15 cellular contexts compared by ENCODE assay signal in the genomic region with DNA sequence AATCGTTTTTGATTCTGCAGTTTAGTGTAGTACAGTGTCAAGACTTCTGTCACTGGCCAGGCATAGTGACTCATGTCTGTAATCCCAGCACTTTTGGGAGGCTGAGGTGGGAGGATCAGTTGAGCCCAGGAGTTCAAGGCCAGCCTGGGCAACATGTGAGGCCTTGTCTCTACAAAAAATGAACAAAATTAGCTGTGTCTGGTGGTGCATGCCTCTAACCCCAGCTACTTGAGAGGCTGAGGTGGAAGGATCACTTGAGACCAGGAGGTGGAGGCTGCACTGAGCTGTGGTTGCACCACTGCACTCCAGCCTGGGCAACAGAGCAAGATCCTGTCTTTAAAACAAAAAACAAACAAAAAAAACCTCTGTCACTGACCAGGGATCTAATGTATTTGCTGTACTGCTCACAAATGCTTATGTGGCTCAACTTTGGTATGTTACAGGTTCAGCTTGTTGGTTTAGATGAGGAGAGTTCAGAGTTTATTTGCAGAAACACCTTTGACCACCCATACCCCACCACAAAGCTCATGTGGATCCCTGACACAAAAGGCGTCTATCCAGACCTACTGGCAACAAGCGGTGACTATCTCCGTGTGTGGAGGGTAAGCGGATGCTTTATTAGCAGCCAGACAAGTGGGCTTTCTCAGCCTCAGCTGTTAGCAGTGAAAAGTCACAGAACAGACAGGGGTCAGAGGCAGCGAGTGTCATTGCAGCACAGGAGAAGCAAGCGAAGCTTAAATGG. TPM values are rescaled to one million over a fixed set of nuclear protein-coding genes. Genes with fewer than 3 reads are reported as not detected.
"Had no signal": no experiment of that assay in that cellular context is flagged by ENCODE, and none has a peak within 500 bp of the region (broad histone marks: within the 10 kb centered on the region; RNA-seq: fewer than 3 reads in every experiment).

No MANE protein-coding gene starts in this region.

- H3K27me3 ChIP-seq: breast epithelium, dorsolateral prefrontal cortex, esophagus muscularis mucosa had no signal

- H3K27ac Mint-ChIP-seq: activated CD4-positive, alpha-beta memory T cell treated with anti-CD3 and anti-CD28 coated beads, Interleukin-2, amount 10 ng/mL, durations not matched to agents 7 days and 5 days; activated naive CD8-positive, alpha-beta T cell treated with anti-CD3 and anti-CD28 coated beads for 36 hours had no signal

- H3K27me3 Mint-ChIP-seq: activated CD4-positive, alpha-beta memory T cell treated with anti-CD3 and anti-CD28 coated beads, Interleukin-2, amount 10 ng/mL, durations not matched to agents 7 days and 5 days; activated naive CD8-positive, alpha-beta T cell treated with anti-CD3 and anti-CD28 coated beads for 36 hours; natural killer cell treated with Interleukin-12 subunit alpha and Interleukin-12 subunit beta and Interleukin-15 and Interleukin-18, amount 100 ng/mL, for 72 hours; stimulated activated naive CD8-positive, alpha-beta T cell treated with anti-CD3 and anti-CD28 coated beads, Interleukin-15, Interleukin-2, amounts not matched to agents 100 ng/mL and 50 ng/mL, for 24 hours had no signal

- H3K4me3 ChIP-seq: breast epithelium, dorsolateral prefrontal cortex, esophagus muscularis mucosa had no signal

- H3K4me1 ChIP-seq: breast epithelium had no signal

- FAIRE-seq: islet of Langerhans had no signal

- H3K4me3 Mint-ChIP-seq: activated CD4-positive, alpha-beta memory T cell treated with anti-CD3 and anti-CD28 coated beads, Interleukin-2, amount 10 ng/mL, durations not matched to agents 7 days and 5 days; activated naive CD8-positive, alpha-beta T cell treated with anti-CD3 and anti-CD28 coated beads for 36 hours; natural killer cell treated with Interleukin-12 subunit alpha and Interleukin-12 subunit beta and Interleukin-15 and Interleukin-18, amount 100 ng/mL, for 72 hours; stimulated activated naive CD8-positive, alpha-beta T cell treated with anti-CD3 and anti-CD28 coated beads, Interleukin-15, Interleukin-2, amounts not matched to agents 100 ng/mL and 50 ng/mL, for 24 hours had no signal

- ATAC-seq: natural killer cell treated with Interleukin-12 subunit alpha and Interleukin-12 subunit beta and Interleukin-15 and Interleukin-18, amount 100 ng/mL, for 72 hours had no signal

- H3K9me3 ChIP-seq: breast epithelium, esophagus muscularis mucosa had no signal

- DNase-seq: activated CD4-positive, alpha-beta memory T cell treated with anti-CD3 and anti-CD28 coated beads, Interleukin-2, amount 10 ng/mL, durations not matched to agents 7 days and 5 days; activated effector memory CD4-positive, alpha-beta T cell treated with Interleukin-2 at 50 U/mL for 16 hours; activated naive CD8-positive, alpha-beta T cell treated with anti-CD3 and anti-CD28 coated beads for 36 hours; aorta; dorsolateral prefrontal cortex; occipital lobe; stimulated activated CD4-positive, alpha-beta T cell treated with anti-CD3 and anti-CD28 coated beads, Interleukin-12 subunit alpha, Interleukin-12 subunit beta, amount 100 ng/mL, for 4 hours had no signal

- H3K27ac ChIP-seq: breast epithelium, dorsolateral prefrontal cortex, esophagus muscularis mucosa had no signal

RNA-seq across cellular contexts. Expression of a gene that starts 55.0 kb away (rescaled TPM):
- total RNA-seq: activated CD4-positive, alpha-beta memory T cell treated with anti-CD3 and anti-CD28 coated beads, Interleukin-2, amount 10 ng/mL, durations not matched to agents 7 days and 5 days; activated naive CD8-positive, alpha-beta T cell treated with anti-CD3 and anti-CD28 coated beads for 36 hours; aorta; breast epithelium; esophagus muscularis mucosa; mucosa of gallbladder; natural killer cell treated with Interleukin-12 subunit alpha and Interleukin-12 subunit beta and Interleukin-15 and Interleukin-18, amount 100 ng/mL, for 72 hours; pulmonary artery endothelial cell; ureter had no signal
- polyA plus RNA-seq: aorta had no signal
